In the genomic region with DNA sequence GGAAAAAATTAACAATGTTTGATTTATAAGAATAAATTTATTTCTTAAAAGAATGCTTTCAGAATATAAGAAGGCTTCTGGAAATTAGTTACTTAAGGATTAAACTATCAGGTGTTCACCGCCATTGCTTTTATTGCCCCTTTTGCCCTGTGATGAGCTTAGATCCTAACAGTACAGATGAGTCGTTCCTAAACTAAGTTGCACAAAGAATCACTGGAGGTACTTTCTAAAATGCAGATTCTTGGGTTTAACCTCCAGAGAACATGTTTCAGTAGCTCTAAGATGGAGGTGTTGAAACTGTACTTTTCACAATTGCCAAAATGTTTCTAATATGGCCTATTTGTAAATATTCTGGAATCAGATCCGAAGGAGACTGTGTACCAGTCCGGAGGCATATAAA, we compare ENCODE assay signal across 20 cellular contexts.
DNase-seq lines count a peak whose midpoint lies in the region; ATAC-seq, FAIRE-seq and TF ChIP-seq lines count a peak whose summit lies in the region.
"Had no signal": no experiment of that assay in that cellular context is flagged by ENCODE, and none has a peak within 500 bp of the region (broad histone marks: within the 10 kb centered on the region; RNA-seq: fewer than 3 reads in every experiment).

No MANE protein-coding gene starts in this region.

- no peaks in the 10 kb centered on the region for H3K9me3 ChIP-seq in GM12878 (replicated peaks; ENCODE audit: control insufficient read depth, insufficient read depth, low read length)
- H3K9me3 ChIP-seq: A549, Caco-2 had no signal

- in situ Hi-C loops in GM12878 (cut with MboI), result no loop called here

- H3K4me1 Mint-ChIP-seq in activated CD4-positive, alpha-beta T cell treated with anti-CD3 and anti-CD28 coated beads for 36 hours, result peaks cover 30% of the 10 kb centered on the region
- H3K4me1 Mint-ChIP-seq in activated naive CD8-positive, alpha-beta T cell treated with anti-CD3 and anti-CD28 coated beads, Interleukin-2, amount 50 U/mL, for 24 hours, result peaks cover 24% of the 10 kb centered on the region
- peaks cover 21% of the 10 kb centered on the region for H3K4me1 Mint-ChIP-seq in activated naive CD8-positive, alpha-beta T cell treated with anti-CD3 and anti-CD28 coated beads for 36 hours
- H3K4me1 Mint-ChIP-seq in stimulated activated naive CD8-positive, alpha-beta T cell treated with anti-CD3 and anti-CD28 coated beads, Interleukin-15, amount 100 ng/mL, for 72 hours, result peaks cover 31% of the 10 kb centered on the region

- RAD21 ChIA-PET in GM12878 (lab: Charles Lee; ENCODE audit: unreplicated experiment), result no interaction called here

- no peak overlapping the region for H3K4me3 ChIP-seq in GM12878
- H3K4me3 ChIP-seq: A549 had no signal

- DNase-seq in activated CD4-positive, alpha-beta T cell treated with anti-CD3 and anti-CD28 coated beads for 36 hours, result no peak
- no peak for DNase-seq in activated CD4-positive, alpha-beta T cell treated with anti-CD3 and anti-CD28 coated beads, Interleukin-2, amount 50 U/mL, for 1 hour
- DNase-seq in activated naive CD8-positive, alpha-beta T cell treated with anti-CD3 and anti-CD28 coated beads, Interleukin-2, amount 50 U/mL, for 24 hours, result no peak
- DNase-seq in activated naive CD8-positive, alpha-beta T cell treated with anti-CD3 and anti-CD28 coated beads for 36 hours, result no peak
- DNase-seq in GM12878 (ENCODE audit: low read depth, low spot score) (no peak), hippocampal formation (lab: John Stamatoyannopoulos, UW) (no peak)
- DNase-seq in stimulated activated naive CD8-positive, alpha-beta T cell treated with anti-CD3 and anti-CD28 coated beads, Interleukin-15, amount 100 ng/mL, for 72 hours, result no peak
- DNase-seq: AML-193; Caco-2; CD4-positive, alpha-beta T cell; GDM1; GOT3; H7; HFFc6 had no signal

- no peak for TF ChIP-seq EP300 in GM12878 (IDR thresholded peaks at IDR 0.05; ENCODE audit: borderline replicate concordance in 1 of 2, control insufficient read depth in 1 of 2, low read depth in 2 of 2, low read length in 2 of 2)

- no peaks in the 10 kb centered on the region for H3K4me1 ChIP-seq in GM12878 (ENCODE audit: control insufficient read depth, insufficient read depth, low read length)
- H3K4me1 ChIP-seq: Caco-2 had no signal

- CTCF ChIA-PET in activated CD4-positive, alpha-beta T cell treated with anti-CD3 and anti-CD28 coated beads for 36 hours (lab: Charles Lee), result no interaction called here
- CTCF ChIA-PET in GM12878 (lab: Yijun Ruan, JAX), result interaction anchor here (0.6 kb wide), 1 partner anchor 187 kb away, joined by 3 read pairs; no protein-coding TSS in a partner anchor

- no peak for FAIRE-seq in GM12878 (lab: Jason Lieb, UNC)
- FAIRE-seq: A549, D721Med had no signal

- H3K9ac ChIP-seq in GM12878 (ENCODE audit: control insufficient read depth, insufficient read depth, low read length), result no peak overlapping the region

- WGBS in GM12878 (ENCODE audit: insufficient coverage, insufficient replicate concordance, low lambda C conversion rate, missing lambda C conversion rate), result 100% methylated on average over 4 of the region's 4 CpGs

- no peaks in the 10 kb centered on the region for H3K79me2 ChIP-seq in GM12878 (ENCODE audit: control insufficient read depth, insufficient read depth, low read length)

- H3K27ac ChIP-seq in GM12878 (ENCODE audit: control insufficient read depth, insufficient read depth), result no peak overlapping the region
- H3K27ac ChIP-seq: 22Rv1, A549, C4-2B had no signal

- ATAC-seq in activated CD4-positive, alpha-beta T cell treated with anti-CD3 and anti-CD28 coated beads for 36 hours, result peak; percentile 63
- ATAC-seq in activated naive CD8-positive, alpha-beta T cell treated with anti-CD3 and anti-CD28 coated beads, Interleukin-2, amount 50 U/mL, for 24 hours, result peak; percentile 61
- 0 out of 3 replicates have a peak, but pooled peaks have one; percentile 24 for ATAC-seq in GM12878
- ATAC-seq in stimulated activated naive CD8-positive, alpha-beta T cell treated with anti-CD3 and anti-CD28 coated beads, Interleukin-15, amount 100 ng/mL, for 72 hours, result peak; percentile 88
- ATAC-seq in HG02798 (IDR thresholded peaks at IDR 0.05; ENCODE audit: poor library complexity, unreplicated experiment), result no peak
- ATAC-seq: A549, HCT116 had no signal

- no peaks in the 10 kb centered on the region for H3K36me3 Mint-ChIP-seq in activated CD4-positive, alpha-beta T cell treated with anti-CD3 and anti-CD28 coated beads for 36 hours (ENCODE audit: low read depth)
- H3K36me3 Mint-ChIP-seq in activated naive CD8-positive, alpha-beta T cell treated with anti-CD3 and anti-CD28 coated beads, Interleukin-2, amount 50 U/mL, for 24 hours (ENCODE audit: low read depth), result peaks cover 1% of the 10 kb centered on the region
- H3K36me3 Mint-ChIP-seq in activated naive CD8-positive, alpha-beta T cell treated with anti-CD3 and anti-CD28 coated beads for 36 hours, result peaks cover 2% of the 10 kb centered on the region

- TF ChIP-seq RAD21 in GM12878 (IDR thresholded peaks at IDR 0.05; ENCODE audit: insufficient read depth, low read depth, low read length), result no peak

- no peaks in the 10 kb centered on the region for H3K36me3 ChIP-seq in GM12878 (ENCODE audit: control insufficient read depth in 2 of 2, insufficient read depth in 2 of 2, low read length in 1 of 2)

- BruUV-seq in GM12878 (replicated peaks; lab: Mats Ljungman, UMichigan), result no TSS peak

- no peak overlapping the region for H3K4me3 Mint-ChIP-seq in activated CD4-positive, alpha-beta T cell treated with anti-CD3 and anti-CD28 coated beads for 36 hours
- H3K4me3 Mint-ChIP-seq in activated naive CD8-positive, alpha-beta T cell treated with anti-CD3 and anti-CD28 coated beads, Interleukin-2, amount 50 U/mL, for 24 hours, result no peak overlapping the region
- H3K4me3 Mint-ChIP-seq in activated naive CD8-positive, alpha-beta T cell treated with anti-CD3 and anti-CD28 coated beads for 36 hours, result no peak overlapping the region
- H3K4me3 Mint-ChIP-seq in stimulated activated naive CD8-positive, alpha-beta T cell treated with anti-CD3 and anti-CD28 coated beads, Interleukin-15, amount 100 ng/mL, for 72 hours, result peak overlapping the region; percentile 11 to 32
- H3K4me3 Mint-ChIP-seq: CD4-positive, alpha-beta T cell; HFFc6 had no signal

- SMC1A ChIA-PET in GM12878 (lab: Charles Lee; ENCODE audit: uncharacterized antibody, unreplicated experiment), result no interaction called here

- TF ChIP-seq CTCF in GM12878 (IDR thresholded peaks at IDR 0.05 in 2 of 3, conservative IDR thresholded peaks at IDR 0.05 in 1 of 3; ENCODE audit: control insufficient read depth in 2 of 3, extremely low read depth in 1 of 3, insufficient read depth in 1 of 3, low read depth in 3 of 3, low read length in 3 of 3), result no peak

- no peaks in the 10 kb centered on the region for H4K20me1 ChIP-seq in GM12878 (ENCODE audit: control insufficient read depth, insufficient read depth)

- intact Hi-C loops in activated CD4-positive, alpha-beta T cell treated with anti-CD3 and anti-CD28 coated beads for 36 hours (cut with DNase I, micrococcal nuclease), result no loop called here
- intact Hi-C loops in GM12878 (cut with micrococcal nuclease; ENCODE audit: unreplicated experiment), result no loop called here

- no peak overlapping the region for H3K4me2 ChIP-seq in GM12878 (ENCODE audit: control insufficient read depth, insufficient read depth)
- H3K4me2 ChIP-seq: A549 had no signal

- no peaks in the 10 kb centered on the region for H3K9me3 Mint-ChIP-seq in activated CD4-positive, alpha-beta T cell treated with anti-CD3 and anti-CD28 coated beads for 36 hours (ENCODE audit: low read depth)
- no peaks in the 10 kb centered on the region for H3K9me3 Mint-ChIP-seq in activated naive CD8-positive, alpha-beta T cell treated with anti-CD3 and anti-CD28 coated beads, Interleukin-2, amount 50 U/mL, for 24 hours
- no peaks in the 10 kb centered on the region for H3K9me3 Mint-ChIP-seq in activated naive CD8-positive, alpha-beta T cell treated with anti-CD3 and anti-CD28 coated beads for 36 hours
- H3K9me3 Mint-ChIP-seq in stimulated activated naive CD8-positive, alpha-beta T cell treated with anti-CD3 and anti-CD28 coated beads, Interleukin-15, amount 100 ng/mL, for 72 hours, result no peaks in the 10 kb centered on the region
- H3K9me3 Mint-ChIP-seq: CD4-positive, alpha-beta T cell; HFFc6 had no signal

- POLR2A ChIA-PET in activated CD4-positive, alpha-beta T cell treated with anti-CD3 and anti-CD28 coated beads for 36 hours (lab: Charles Lee), result no interaction called here
- POLR2A ChIA-PET in GM12878 (lab: Charles Lee), result no interaction called here

- TF ChIP-seq POLR2A in GM12878 (IDR thresholded peaks at IDR 0.05; ENCODE audit: low read depth, low read length), result no peak

- H2AFZ ChIP-seq in GM12878 (ENCODE audit: control insufficient read depth, low read depth, low read length), result no peak overlapping the region

- no peak overlapping the region for H3K27ac Mint-ChIP-seq in activated CD4-positive, alpha-beta T cell treated with anti-CD3 and anti-CD28 coated beads for 36 hours
- H3K27ac Mint-ChIP-seq in activated naive CD8-positive, alpha-beta T cell treated with anti-CD3 and anti-CD28 coated beads, Interleukin-2, amount 50 U/mL, for 24 hours, result no peak overlapping the region
- H3K27ac Mint-ChIP-seq in activated naive CD8-positive, alpha-beta T cell treated with anti-CD3 and anti-CD28 coated beads for 36 hours, result no peak overlapping the region
- H3K27ac Mint-ChIP-seq in stimulated activated naive CD8-positive, alpha-beta T cell treated with anti-CD3 and anti-CD28 coated beads, Interleukin-15, amount 100 ng/mL, for 72 hours, result peak overlapping the region in 1 of 2 donors; percentile 78
- H3K27ac Mint-ChIP-seq: CD4-positive, alpha-beta T cell; HFFc6 had no signal

- no peaks in the 10 kb centered on the region for H3K27me3 ChIP-seq in GM12878 (replicated peaks in 1 of 2; ENCODE audit: control insufficient read depth in 2 of 2, insufficient read depth in 2 of 2, low read length in 1 of 2)

- no peaks in the 10 kb centered on the region for H3K27me3 Mint-ChIP-seq in activated CD4-positive, alpha-beta T cell treated with anti-CD3 and anti-CD28 coated beads for 36 hours
- no peaks in the 10 kb centered on the region for H3K27me3 Mint-ChIP-seq in activated naive CD8-positive, alpha-beta T cell treated with anti-CD3 and anti-CD28 coated beads, Interleukin-2, amount 50 U/mL, for 24 hours
- peaks cover 5% of the 10 kb centered on the region for H3K27me3 Mint-ChIP-seq in activated naive CD8-positive, alpha-beta T cell treated with anti-CD3 and anti-CD28 coated beads for 36 hours
- no peaks in the 10 kb centered on the region for H3K27me3 Mint-ChIP-seq in stimulated activated naive CD8-positive, alpha-beta T cell treated with anti-CD3 and anti-CD28 coated beads, Interleukin-15, amount 100 ng/mL, for 72 hours
- H3K27me3 Mint-ChIP-seq: CD4-positive, alpha-beta T cell had no signal

TF ChIP-seq in GM12878, 131 proteins besides CTCF, POLR2A, EP300 and RAD21 (continues in another document):
- TF ChIP-seq, protein P1, sequence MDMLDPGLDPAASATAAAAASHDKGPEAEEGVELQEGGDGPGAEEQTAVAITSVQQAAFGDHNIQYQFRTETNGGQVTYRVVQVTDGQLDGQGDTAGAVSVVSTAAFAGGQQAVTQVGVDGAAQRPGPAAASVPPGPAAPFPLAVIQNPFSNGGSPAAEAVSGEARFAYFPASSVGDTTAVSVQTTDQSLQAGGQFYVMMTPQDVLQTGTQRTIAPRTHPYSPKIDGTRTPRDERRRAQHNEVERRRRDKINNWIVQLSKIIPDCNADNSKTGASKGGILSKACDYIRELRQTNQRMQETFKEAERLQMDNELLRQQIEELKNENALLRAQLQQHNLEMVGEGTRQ (IDR thresholded peaks at IDR 0.05; ENCODE audit: borderline replicate concordance, low read depth, low read length), result no peak

Comparison
In these comparisons a context has a peak if more than half of its experiments do, and no peak if none do; other contexts are left out.
1. H3K4me3 Mint-ChIP-seq: peak in stimulated activated naive CD8-positive, alpha-beta T cell treated with anti-CD3 and anti-CD28 coated beads, Interleukin-15, amount 100 ng/mL, for 72 hours (2 of 2); none in activated CD4-positive, alpha-beta T cell treated with anti-CD3 and anti-CD28 coated beads for 36 hours (single experiment), activated naive CD8-positive, alpha-beta T cell treated with anti-CD3 and anti-CD28 coated beads, Interleukin-2, amount 50 U/mL, for 24 hours (single experiment) and activated naive CD8-positive, alpha-beta T cell treated with anti-CD3 and anti-CD28 coated beads for 36 hours (single experiment).